ENCODE assay signal across 1 cellular context in genomic region chr2:37231251-37232130, GRCh38.
A peak's percentile ranks its signal among the peaks of the same experiment; 100 is the strongest.
TF ChIP-seq lines count a peak whose summit lies in the region.

TSS of gene CEBPZ (minus strand) at chr2:37231596. CDS start at chr2:37231567, 29 bp downstream.
TSS of gene NDUFAF7 (plus strand) at chr2:37231658. CDS start at chr2:37231706, 48 bp downstream.

TF ChIP-seq in HepG2, 621 proteins besides CTCF, POLR2A, EP300 and RAD21 (continued from another document and continues in another):
- TF ChIP-seq E2F1 (CRISPR knock-in tag; IDR thresholded peaks at IDR 0.05): peak; percentile 91
- TF ChIP-seq ZNF142 (CRISPR knock-in tag; IDR thresholded peaks at IDR 0.05): no peak; the same call in none of the 2 replicates
- peak; percentile 77; the same call in 1 of the 2 replicates for TF ChIP-seq RXRA (CRISPR knock-in tag; IDR thresholded peaks at IDR 0.05)
- peak; percentile 78; the same call in 1 of the 2 replicates for TF ChIP-seq ZNF614 (CRISPR knock-in tag; IDR thresholded peaks at IDR 0.05; ENCODE audit: borderline replicate concordance)
- peak; percentile 74 for TF ChIP-seq ETV5 (CRISPR knock-in tag; IDR thresholded peaks at IDR 0.05; ENCODE audit: borderline replicate concordance)
- TF ChIP-seq THRA (CRISPR knock-in tag; IDR thresholded peaks at IDR 0.05; ENCODE audit: borderline replicate concordance): peak; percentile 73
- peak; percentile 82 for TF ChIP-seq ZNF225 (CRISPR knock-in tag; IDR thresholded peaks at IDR 0.05)
- TF ChIP-seq ZNF674 (CRISPR knock-in tag; IDR thresholded peaks at IDR 0.05; ENCODE audit: low read depth): no peak
- peak; percentile 97 for TF ChIP-seq HDAC1 (CRISPR knock-in tag; IDR thresholded peaks at IDR 0.05)
- 0 out of 2 replicates have a peak, but pooled peaks have one; percentile 60 for TF ChIP-seq JUN (CRISPR knock-in tag; IDR thresholded peaks at IDR 0.05)
- TF ChIP-seq ZNF354B (CRISPR knock-in tag; IDR thresholded peaks at IDR 0.05): peak; percentile 87; the same call in 1 of the 2 replicates
- peak; percentile 96 for TF ChIP-seq ZNF607 (CRISPR knock-in tag; IDR thresholded peaks at IDR 0.05; ENCODE audit: borderline replicate concordance)
- peak; percentile 79 for TF ChIP-seq ARID5B (CRISPR knock-in tag; IDR thresholded peaks at IDR 0.05)
- peak; percentile 94 for TF ChIP-seq ZNF224 (CRISPR knock-in tag; IDR thresholded peaks at IDR 0.05)
- no peak for TF ChIP-seq SUZ12 (IDR thresholded peaks at IDR 0.05; ENCODE audit: low read depth, low read length)
- TF ChIP-seq CREB1 (IDR thresholded peaks at IDR 0.05): peak; percentile 84
- TF ChIP-seq CREB1 (CRISPR knock-in tag; IDR thresholded peaks at IDR 0.05): peak; percentile 97
- TF ChIP-seq ZNF446 (CRISPR knock-in tag; IDR thresholded peaks at IDR 0.05): peak; percentile 78; the same call in 1 of the 2 replicates
- TF ChIP-seq SMAD1 (CRISPR knock-in tag; IDR thresholded peaks at IDR 0.05; ENCODE audit: borderline replicate concordance, low read depth): peak; percentile 94; the same call in 1 of the 2 replicates
- peak; percentile 71; the same call in 1 of the 2 replicates for TF ChIP-seq ZNF292 (CRISPR knock-in tag; IDR thresholded peaks at IDR 0.05; ENCODE audit: borderline replicate concordance, low read depth)
- TF ChIP-seq ZNF616 (CRISPR knock-in tag; IDR thresholded peaks at IDR 0.05; ENCODE audit: low read depth): no peak
- peak; percentile 96 for TF ChIP-seq SRY (CRISPR knock-in tag; IDR thresholded peaks at IDR 0.05)
- TF ChIP-seq FOXA1 (IDR thresholded peaks at IDR 0.05): no peak
- no peak for TF ChIP-seq FOXA1 (CRISPR knock-in tag; IDR thresholded peaks at IDR 0.05)
- TF ChIP-seq AFF4 (CRISPR knock-in tag; IDR thresholded peaks at IDR 0.05): peak; percentile 89; the same call in 1 of the 2 replicates
- peak; percentile 99 for TF ChIP-seq KMT2B (CRISPR knock-in tag; IDR thresholded peaks at IDR 0.05)
- peak; percentile 71 for TF ChIP-seq RBM22 (optimal IDR thresholded peaks at IDR 0.05; ENCODE audit: low read length)
- TF ChIP-seq ZNF749 (CRISPR knock-in tag; IDR thresholded peaks at IDR 0.05; ENCODE audit: borderline replicate concordance): peak; percentile 95; the same call in 1 of the 2 replicates
- peak; percentile 88 for TF ChIP-seq ZNF317 (CRISPR knock-in tag; IDR thresholded peaks at IDR 0.05)
- TF ChIP-seq AHDC1 (CRISPR knock-in tag; IDR thresholded peaks at IDR 0.05; ENCODE audit: borderline replicate concordance): peak; percentile 69; the same call in 1 of the 2 replicates
- no peak; the same call in 1 of the 2 replicates for TF ChIP-seq ZFP36L2 (CRISPR knock-in tag; IDR thresholded peaks at IDR 0.05)
- peak; percentile 65; the same call in 1 of the 2 replicates for TF ChIP-seq TEF (CRISPR knock-in tag; IDR thresholded peaks at IDR 0.05)
- peak; percentile 21; the same call in 1 of the 2 replicates for TF ChIP-seq NAIF1 (CRISPR knock-in tag; IDR thresholded peaks at IDR 0.05; ENCODE audit: borderline replicate concordance)
- TF ChIP-seq GFI1 (CRISPR knock-in tag; IDR thresholded peaks at IDR 0.05; ENCODE audit: borderline replicate concordance): no peak; the same call in 1 of the 2 replicates
